Comparison of ENCODE assay signal across 1 cellular context in genomic region chr22:17831527-17832251, GRCh38.
TF ChIP-seq lines count a peak whose summit lies in the region.

No MANE protein-coding gene starts in this region.

TF ChIP-seq in HepG2, 621 proteins besides CTCF, POLR2A, EP300 and RAD21:
- TF ChIP-seq TFAP4 (IDR thresholded peaks at IDR 0.05; ENCODE audit: borderline replicate concordance, low read depth) (no peak), SAFB2 (CRISPR knock-in tag; IDR thresholded peaks at IDR 0.05; ENCODE audit: borderline replicate concordance, low read depth) (no peak), ZNF30 (CRISPR knock-in tag; IDR thresholded peaks at IDR 0.05) (no peak), ZNF263 (CRISPR knock-in tag; IDR thresholded peaks at IDR 0.05) (peak; percentile 49; the same call in 1 of the 2 replicates), TAF1 (CRISPR knock-in tag; IDR thresholded peaks at IDR 0.05) (no peak), SP140L (CRISPR knock-in tag; IDR thresholded peaks at IDR 0.05; ENCODE audit: borderline replicate concordance) (no peak), AHR (CRISPR knock-in tag; IDR thresholded peaks at IDR 0.05) (no peak), ZSCAN20 (CRISPR knock-in tag; IDR thresholded peaks at IDR 0.05; ENCODE audit: borderline replicate concordance) (no peak)
TF ChIP-seq in HepG2: peak in this region for 1.
